Comparison of ENCODE assay signal across 10 cellular contexts in genomic region chr22:45218974-45219373, GRCh38. TPM values are rescaled to one million over a fixed set of nuclear protein-coding genes. Genes with fewer than 3 reads are reported as not detected.
A peak's percentile ranks its signal among the peaks of the same experiment; 100 is the strongest.
DNase-seq lines count a peak whose midpoint lies in the region; ATAC-seq and TF ChIP-seq lines count a peak whose summit lies in the region.
"Had no signal": no experiment of that assay in that cellular context is flagged by ENCODE, and none has a peak within 500 bp of the region (broad histone marks: within the 10 kb centered on the region; RNA-seq: fewer than 3 reads in every experiment).

No MANE protein-coding gene starts in this region.

- H3K36me3 ChIP-seq in SJCRH30 = no peaks in the 10 kb centered on the region

- H3K36me3 Mint-ChIP-seq in chondrocyte (ENCODE audit: low read depth) = no peaks in the 10 kb centered on the region

- no peak overlapping the region for H3K4me3 ChIP-seq in SJCRH30

- H3K27me3 ChIP-seq in SJCRH30 = no peaks in the 10 kb centered on the region

- no peak overlapping the region for H3K4me3 Mint-ChIP-seq in chondrocyte (ENCODE audit: unreplicated experiment)

- peak; percentile 23 for DNase-seq in EH (ENCODE audit: low read depth)
- peak; percentile 50 to 64 for DNase-seq in SJCRH30
- peak; percentile 54 for DNase-seq in myocyte (ENCODE audit: low read depth)
- no peak for DNase-seq in NCI-H1436 (lab: John Stamatoyannopoulos, UW)
- no peak for DNase-seq in chondrocyte (ENCODE audit: low spot score)
- no peak for DNase-seq in hippocampal formation (lab: John Stamatoyannopoulos, UW)
- DNase-seq: H9 had no signal

- H3K27ac ChIP-seq in SJCRH30 = no peak overlapping the region
- H3K27ac ChIP-seq: KMS-11 had no signal

- H3K27me3 Mint-ChIP-seq in chondrocyte (ENCODE audit: low read depth) = no peaks in the 10 kb centered on the region

- peaks cover 34% of the 10 kb centered on the region for H3K4me1 Mint-ChIP-seq in chondrocyte (ENCODE audit: low read depth)

- peak; percentile 68 for ATAC-seq in GM21717 (IDR thresholded peaks at IDR 0.05; ENCODE audit: unreplicated experiment)
- ATAC-seq in GM18861 (IDR thresholded peaks at IDR 0.05; ENCODE audit: unreplicated experiment) = no peak

- no peak for TF ChIP-seq CTCF in chondrocyte (IDR thresholded peaks at IDR 0.05)

- no peak overlapping the region for H3K27ac Mint-ChIP-seq in chondrocyte (ENCODE audit: unreplicated experiment)

- no peaks in the 10 kb centered on the region for H3K9me3 ChIP-seq in SJCRH30 (replicated peaks)

- no peaks in the 10 kb centered on the region for H3K9me3 Mint-ChIP-seq in chondrocyte (ENCODE audit: low read depth)
- H3K9me3 Mint-ChIP-seq: H9 had no signal

- peaks cover 9% of the 10 kb centered on the region; the same call in 1 of the 2 replicates for H3K4me1 ChIP-seq in SJCRH30

RNA-seq across cellular contexts. Expression of gene KIAA0930, which starts 21.7 kb away (rescaled TPM):
- 9.3 and 15.2 TPM in 2 replicates for total RNA-seq in SJCRH30 (2014; rRNA removed; shearing (Covaris generic))
- total RNA-seq in myocyte (32.1 and 49.2 TPM in 2 replicates), chondrocyte (103 to 109 TPM (median 109 TPM) in 3 replicates)
- 54.7 TPM for polyA plus RNA-seq in myocyte (2012)

RNA-seq across cellular contexts. Expression of gene NUP50, which starts 55.2 kb away (rescaled TPM):
- total RNA-seq in SJCRH30 (2014; rRNA removed; shearing (Covaris generic)) = 52.2 and 58.6 TPM in 2 replicates
- 17.9 and 20.9 TPM in 2 replicates for total RNA-seq in myocyte
- polyA plus RNA-seq in myocyte (2012) = 7.9 TPM
- 35.8 to 44.1 TPM (median 41.6 TPM) in 3 replicates for total RNA-seq in chondrocyte

Comparison
In these comparisons a context has a peak if more than half of its experiments do, and no peak if none do; other contexts are left out.
1. DNase-seq: peak in EH (single experiment), SJCRH30 (2 of 2) and myocyte (single experiment); none in NCI-H1436 (single experiment), chondrocyte (single experiment) and hippocampal formation (0 of 2).